In genomic region chr17:82288602-82288927, GRCh38 we compare ENCODE assay signal across 17 cellular contexts. TPM values are rescaled to one million over a fixed set of nuclear protein-coding genes. Genes with fewer than 3 reads are reported as not detected.
DNase-seq lines count a peak whose midpoint lies in the region; ATAC-seq, FAIRE-seq and TF ChIP-seq lines count a peak whose summit lies in the region.
"Had no signal": no experiment of that assay in that cellular context is flagged by ENCODE, and none has a peak within 500 bp of the region (broad histone marks: within the 10 kb centered on the region; RNA-seq: fewer than 3 reads in every experiment).

No MANE protein-coding gene starts in this region.

- no peak for TF ChIP-seq POLR2A in K562 (conservative IDR thresholded peaks at IDR 0.05)
- TF ChIP-seq POLR2A in transverse colon (IDR thresholded peaks at IDR 0.05), result no peak

- H3K36me3 Mint-ChIP-seq in activated CD8-positive, alpha-beta T cell treated with anti-CD3 and anti-CD28 coated beads for 36 hours (ENCODE audit: low read depth), result peaks cover 2% of the 10 kb centered on the region
- H3K36me3 Mint-ChIP-seq: memory B cell had no signal

- CTCF ChIA-PET in K562 (lab: Yijun Ruan, JAX; ENCODE audit: low intra/inter-chr PET ratio), result no interaction called here
- CTCF ChIA-PET in activated CD8-positive, alpha-beta T cell treated with anti-CD3 and anti-CD28 coated beads for 36 hours (lab: Charles Lee), result no interaction called here

- TF ChIP-seq EP300 in K562 (IDR thresholded peaks at IDR 0.05; ENCODE audit: low read length) (no peak), transverse colon (IDR thresholded peaks at IDR 0.05; ENCODE audit: low read depth) (no peak)

- H3K27ac Mint-ChIP-seq in activated CD8-positive, alpha-beta T cell treated with anti-CD3 and anti-CD28 coated beads for 36 hours, result no peak overlapping the region
- H3K27ac Mint-ChIP-seq: activated T-cell treated with anti-CD3 and anti-CD28 coated beads, Interleukin-2, amount 50 U/mL, for 72 hours; memory B cell had no signal

- TF ChIP-seq RAD21 in K562 (CRISPR knock-in tag; conservative IDR thresholded peaks at IDR 0.05 in 1 of 2, IDR thresholded peaks at IDR 0.05 in 1 of 2), result no peak

- in situ Hi-C loops in K562 (cut with MboI), result no loop called here
- in situ Hi-C loops in transverse colon (cut with MboI; ENCODE audit: low pct_ligation_motif_present in 1 of 4, low pct_unique_long_range_greater_than_20kb in 1 of 4, low sequenced_read_pairs in 3 of 4), result no loop called here

- H3K9me3 Mint-ChIP-seq in activated CD8-positive, alpha-beta T cell treated with anti-CD3 and anti-CD28 coated beads for 36 hours, result no peaks in the 10 kb centered on the region
- H3K9me3 Mint-ChIP-seq: activated CD4-positive, alpha-beta T cell treated with anti-CD3 and anti-CD28 coated beads, Interleukin-2, amount 10 ng/mL, durations not matched to agents 24 days and 14 days; activated T-cell treated with anti-CD3 and anti-CD28 coated beads, Interleukin-2, amount 50 U/mL, for 72 hours; memory B cell had no signal

- H3K79me2 ChIP-seq in K562 (ENCODE audit: control insufficient read depth, insufficient read depth, low read length), result peaks cover 14% of the 10 kb centered on the region

- H3K36me3 ChIP-seq in KOPT-K1 (ENCODE audit: insufficient read depth, low read length) (no peaks in the 10 kb centered on the region), K562 (ENCODE audit: control insufficient read depth, insufficient read depth, low read length) (no peaks in the 10 kb centered on the region), muscle layer of colon (ENCODE audit: insufficient read depth, low read length) (no peaks in the 10 kb centered on the region), transverse colon (no peaks in the 10 kb centered on the region)

- no peak overlapping the region for H3K4me3 ChIP-seq in K562
- H3K4me3 ChIP-seq in muscle layer of colon (ENCODE audit: low read depth in 1 of 2, low read length in 2 of 2), result no peak overlapping the region
- H3K4me3 ChIP-seq in transverse colon, result no peak overlapping the region
- H3K4me3 ChIP-seq: coronary artery had no signal

- H3K27ac ChIP-seq in KOPT-K1 (ENCODE audit: low read depth, low read length, poor library complexity, severe bottlenecking) (peak overlapping the region; percentile 43), K562 (ENCODE audit: extremely low read depth, low read depth, low read length) (peak overlapping the region; percentile 61), muscle layer of colon (ENCODE audit: low read depth, low read length) (peak overlapping the region; percentile 6), transverse colon (peak overlapping the region; percentile 71 to 88 (median 82))
- H3K27ac ChIP-seq: coronary artery had no signal

- no peaks in the 10 kb centered on the region for H3K9me1 ChIP-seq in K562 (ENCODE audit: control insufficient read depth, insufficient read depth, low read length)

- H3K9ac ChIP-seq in K562 (ENCODE audit: insufficient read depth in 1 of 2, low read depth in 2 of 2, low read length in 2 of 2) (peak overlapping the region; percentile 27 to 84; a peak in 3 of 4 replicates), muscle layer of colon (ENCODE audit: low read length) (no peak overlapping the region)

- H3K27me3 ChIP-seq in K562 (ENCODE audit: control insufficient read depth in 2 of 2, insufficient read depth in 2 of 2, low read length in 2 of 2) (no peaks in the 10 kb centered on the region), muscle layer of colon (ENCODE audit: control insufficient read depth in 1 of 2, insufficient read depth in 2 of 2, low read length in 2 of 2) (no peaks in the 10 kb centered on the region), transverse colon (no peaks in the 10 kb centered on the region)

- peaks cover 50 to 70% of the 10 kb centered on the region in 2 experiments for H3K4me1 ChIP-seq in K562 (replicated peaks in 1 of 2; ENCODE audit: control insufficient read depth in 2 of 2, insufficient read depth in 2 of 2, low read length in 2 of 2)
- H3K4me1 ChIP-seq in muscle layer of colon (ENCODE audit: insufficient read depth, low read length), result peaks cover 25% of the 10 kb centered on the region
- peaks cover 0 to 33% (median 23%) of the 10 kb centered on the region in 4 donors for H3K4me1 ChIP-seq in transverse colon

- H2AFZ ChIP-seq in K562 (ENCODE audit: low read depth, low read length), result peak overlapping the region; percentile 67; the same call in 1 of the 2 replicates

- no peak for FAIRE-seq in K562 (lab: Jason Lieb, UNC)

- POLR2A ChIA-PET in K562 (lab: Yijun Ruan, JAX), result no interaction called here
- POLR2A ChIA-PET in activated CD8-positive, alpha-beta T cell treated with anti-CD3 and anti-CD28 coated beads for 36 hours (lab: Charles Lee), result no interaction called here

- no peaks in the 10 kb centered on the region for H3K27me3 Mint-ChIP-seq in activated CD8-positive, alpha-beta T cell treated with anti-CD3 and anti-CD28 coated beads for 36 hours
- H3K27me3 Mint-ChIP-seq: activated CD4-positive, alpha-beta T cell treated with anti-CD3 and anti-CD28 coated beads, Interleukin-2, amount 10 ng/mL, durations not matched to agents 24 days and 14 days; memory B cell had no signal

- intact Hi-C loops in K562 (cut with micrococcal nuclease) (no loop called here), transverse colon (cut with DNase I; ENCODE audit: low total_unique reads) (no loop called here)
- intact Hi-C loops in activated CD8-positive, alpha-beta T cell treated with anti-CD3 and anti-CD28 coated beads for 36 hours (cut with micrococcal nuclease), result no loop called here

- H3K4me3 Mint-ChIP-seq in activated CD8-positive, alpha-beta T cell treated with anti-CD3 and anti-CD28 coated beads for 36 hours, result no peak overlapping the region
- H3K4me3 Mint-ChIP-seq: activated CD4-positive, alpha-beta T cell treated with anti-CD3 and anti-CD28 coated beads, Interleukin-2, amount 10 ng/mL, durations not matched to agents 24 days and 14 days; memory B cell had no signal

- ATAC-seq in K562 (no peak), HG03442 (IDR thresholded peaks at IDR 0.05; ENCODE audit: unreplicated experiment) (no peak)
- ATAC-seq in activated CD8-positive, alpha-beta T cell treated with anti-CD3 and anti-CD28 coated beads for 36 hours, result no peak
- ATAC-seq: activated T-cell treated with anti-CD3 and anti-CD28 coated beads, Interleukin-2, amount 50 U/mL, for 72 hours had no signal

- no peaks in the 10 kb centered on the region for H4K20me1 ChIP-seq in K562 (replicated peaks; ENCODE audit: control insufficient read depth, insufficient read depth, low read length)

- peak overlapping the region; percentile 64; the same call in 1 of the 2 replicates for H3K4me2 ChIP-seq in K562 (ENCODE audit: insufficient read depth, low read length)

- 76% methylated on average over 7 of the region's 7 CpGs for WGBS in K562 (ENCODE audit: insufficient coverage, low coverage, missing lambda C conversion rate)
- 76% methylated on average over 7 of the region's 7 CpGs; no CpG with 5 or more reads in 1 of the 2 donors for WGBS in transverse colon (ENCODE audit: low coverage in 1 of 2), 2 donors

- DNase-seq in K562 (ENCODE audit: extremely low read depth in 1 of 4, low spot score in 3 of 4) (no peak), transverse colon (no peak), A172 (ENCODE audit: low spot score) (no peak)
- DNase-seq in activated CD8-positive, alpha-beta T cell treated with anti-CD3 and anti-CD28 coated beads for 36 hours, result no peak
- DNase-seq: activated CD4-positive, alpha-beta T cell treated with anti-CD3 and anti-CD28 coated beads, Interleukin-2, amount 10 ng/mL, durations not matched to agents 24 days and 14 days; activated T-cell treated with anti-CD3 and anti-CD28 coated beads, Interleukin-2, amount 50 U/mL, for 72 hours; COR-L47; KG1; NCI-H510A; nucleus accumbens; stimulated activated CD8-positive, alpha-beta memory T cell treated with anti-CD3 and anti-CD28 coated beads, Interleukin-4, amount 100 ng/mL, for 48 hours; T-helper 2 cell had no signal

- H3K9me3 ChIP-seq in KOPT-K1 (ENCODE audit: insufficient read depth, low read length, poor library complexity, severe bottlenecking) (peaks cover 11% of the 10 kb centered on the region), K562 (replicated peaks; ENCODE audit: control insufficient read depth, insufficient read depth, low read depth, low read length) (no peaks in the 10 kb centered on the region), muscle layer of colon (ENCODE audit: low read length) (no peaks in the 10 kb centered on the region), transverse colon (no peaks in the 10 kb centered on the region)

- TF ChIP-seq CTCF in K562 (IDR thresholded peaks at IDR 0.05 in 2 of 3, conservative IDR thresholded peaks at IDR 0.05 in 1 of 3; ENCODE audit: insufficient read depth in 2 of 3, low read depth in 1 of 3, low read length in 3 of 3) (no peak), transverse colon (IDR thresholded peaks at IDR 0.05) (no peak)
- no peak for TF ChIP-seq CTCF in activated CD8-positive, alpha-beta T cell treated with anti-CD3 and anti-CD28 coated beads for 36 hours (IDR thresholded peaks at IDR 0.05)

- BruUV-seq in K562 (replicated peaks; lab: Mats Ljungman, UMichigan), result no TSS peak

- peaks cover 12% of the 10 kb centered on the region for H3K4me1 Mint-ChIP-seq in activated CD8-positive, alpha-beta T cell treated with anti-CD3 and anti-CD28 coated beads for 36 hours (ENCODE audit: low read depth)

RNA-seq across cellular contexts. Expression of gene CSNK1D, which starts 15.1 kb away (rescaled TPM):
- 268 and 441 TPM in 2 replicates for total RNA-seq in K562 (2011; cell fraction: chromatin; rRNA removed; ENCODE audit: low replicate concordance)
- 196 and 213 TPM in 2 replicates for total RNA-seq in K562 (2011; cell fraction: nucleolus; rRNA removed)
- total RNA-seq in K562 (2011; cell fraction: nucleoplasm; rRNA removed), result 179 and 187 TPM in 2 replicates
- total RNA-seq in K562 (2014; rRNA removed), result 26.1 and 39.0 TPM in 2 replicates
- total RNA-seq in K562 (2014; rRNA removed; fragmentation: Illumina TruSeq; extraction: Trizol), result 35.9 and 41.3 TPM in 2 replicates
- 35.7 and 36.6 TPM in 2 replicates for total RNA-seq in K562 (2015; rRNA removed; fragmentation: Illumina TruSeq; extraction: Trizol)
- 95.3 and 114 TPM in 2 replicates for total RNA-seq in K562 (2021)
- polyA plus RNA-seq in K562 (2011; rRNA removed), result 82.8 and 96.8 TPM in 2 replicates
- polyA plus RNA-seq in K562 (2011; cell fraction: cytosol; rRNA removed), result 51.5 and 60.4 TPM in 2 replicates
- polyA plus RNA-seq in K562 (2011; cell fraction: nucleus; rRNA removed), result 306 and 488 TPM in 2 replicates
- 102 and 106 TPM in 2 replicates for polyA plus RNA-seq in K562 (2012)
- polyA plus RNA-seq in K562 (2014; fragmentation: Illumina TruSeq; extraction: Trizol), result 123 and 133 TPM in 2 replicates
- 1 to 10 TPM; 6.5 to 7.4 TPM for polyA plus RNA-seq in K562 (2014; fragmentation: Nextera tagmentation; extraction: Ambion mirVana)
- polyA plus RNA-seq in K562 (2014; rRNA removed), result 81.0 and 90.3 TPM in 2 replicates
- 56.2 and 74.7 TPM in 2 replicates for polyA minus RNA-seq in K562 (2011; rRNA and poly(A)+ RNA removed)
- 45.7 and 51.3 TPM in 2 replicates for polyA minus RNA-seq in K562 (2011; cell fraction: cytosol; rRNA and poly(A)+ RNA removed)
- polyA minus RNA-seq in K562 (2011; cell fraction: nucleus; rRNA and poly(A)+ RNA removed), result 71.1 and 74.9 TPM in 2 replicates
- 100 to 1,000 TPM in 2 of 4 donors, 10 to 100 TPM in 2; 86.0 to 230 (median 148) TPM for total RNA-seq in transverse colon
- 10 to 100 TPM; 90.6 to 97.0 TPM for total RNA-seq in activated CD8-positive, alpha-beta T cell treated with anti-CD3 and anti-CD28 coated beads for 36 hours
- 19.9 and 20.9 TPM in 2 replicates for total RNA-seq in A172 (2014; rRNA removed; shearing (Covaris generic))

RNA-seq across cellular contexts. Expression of gene CD7, which starts 28.8 kb away (rescaled TPM):
- total RNA-seq in K562 (2011; cell fraction: chromatin; rRNA removed; ENCODE audit: low replicate concordance), result 0.44 TPM in 1 of 2 replicates, not detected in the other
- 0.66 and 0.83 TPM in 2 replicates for total RNA-seq in K562 (2011; cell fraction: nucleolus; rRNA removed)
- 0.69 TPM in 1 of 2 replicates, not detected in the other for total RNA-seq in K562 (2011; cell fraction: nucleoplasm; rRNA removed)
- total RNA-seq in K562 (2014; rRNA removed) (not detected in 2 replicates), K562 (2014; rRNA removed; fragmentation: Illumina TruSeq; extraction: Trizol) (not detected in 2 replicates), K562 (2015; rRNA removed; fragmentation: Illumina TruSeq; extraction: Trizol) (not detected in 2 replicates), K562 (2021) (0.18 and 0.35 TPM in 2 replicates), transverse colon (1 to 10 TPM; 6.1 to 9.7 (median 7.4) TPM)
- polyA plus RNA-seq in K562 (2011; rRNA removed) (0.21 and 0.85 TPM in 2 replicates), K562 (2014; fragmentation: Illumina TruSeq; extraction: Trizol) (not detected in 2 replicates), K562 (2014; fragmentation: Nextera tagmentation; extraction: Ambion mirVana) (not detected), K562 (2014; rRNA removed) (not detected in 2 replicates)
- 0.34 and 1.3 TPM in 2 replicates for polyA plus RNA-seq in K562 (2011; cell fraction: cytosol; rRNA removed)
- polyA plus RNA-seq in K562 (2011; cell fraction: nucleus; rRNA removed), result 0.88 and 1.2 TPM in 2 replicates
- polyA plus RNA-seq in K562 (2012), result 0.16 and 0.19 TPM in 2 replicates
- polyA minus RNA-seq in K562 (2011; rRNA and poly(A)+ RNA removed), result not detected in 2 replicates
- 1.0 TPM in 1 of 2 replicates, not detected in the other for polyA minus RNA-seq in K562 (2011; cell fraction: cytosol; rRNA and poly(A)+ RNA removed)
- polyA minus RNA-seq in K562 (2011; cell fraction: nucleus; rRNA and poly(A)+ RNA removed), result 0.27 TPM in 1 of 2 replicates, not detected in the other
- total RNA-seq in activated CD8-positive, alpha-beta T cell treated with anti-CD3 and anti-CD28 coated beads for 36 hours, result 100 to 1,000 TPM; 289 to 292 TPM
- not detected in 2 replicates for total RNA-seq in A172 (2014; rRNA removed; shearing (Covaris generic))

RNA-seq across cellular contexts. Expression of gene SECTM1, which starts 45.0 kb away (rescaled TPM):
- total RNA-seq in K562 (2011; cell fraction: chromatin; rRNA removed; ENCODE audit: low replicate concordance), result 0.86 TPM in 1 of 2 replicates, not detected in the other
- 0.53 and 0.83 TPM in 2 replicates for total RNA-seq in K562 (2011; cell fraction: nucleolus; rRNA removed)
- 0.99 TPM in 1 of 2 replicates, not detected in the other for total RNA-seq in K562 (2011; cell fraction: nucleoplasm; rRNA removed)
- total RNA-seq in K562 (2014; rRNA removed) (0.18 TPM in 1 of 2 replicates, not detected in the other), K562 (2014; rRNA removed; fragmentation: Illumina TruSeq; extraction: Trizol) (not detected in 2 replicates), K562 (2015; rRNA removed; fragmentation: Illumina TruSeq; extraction: Trizol) (not detected in 2 replicates), K562 (2021) (0.11 TPM in 1 of 2 replicates, not detected in the other), transverse colon (100 to 1,000 TPM in 2 of 4 donors, 10 to 100 TPM in 1, 1 to 10 TPM in 1; 5.8 to 127 (median 107) TPM)
- polyA plus RNA-seq in K562 (2011; rRNA removed) (0.19 and 0.46 TPM in 2 replicates), K562 (2014; fragmentation: Illumina TruSeq; extraction: Trizol) (0.15 TPM in 1 of 2 replicates, not detected in the other), K562 (2014; fragmentation: Nextera tagmentation; extraction: Ambion mirVana) (not detected), K562 (2014; rRNA removed) (not detected in 2 replicates)
- polyA plus RNA-seq in K562 (2011; cell fraction: cytosol; rRNA removed), result 0.35 and 1.1 TPM in 2 replicates
- polyA plus RNA-seq in K562 (2011; cell fraction: nucleus; rRNA removed), result 0.31 and 0.47 TPM in 2 replicates
- polyA plus RNA-seq in K562 (2012), result 0.36 and 0.57 TPM in 2 replicates
- 0.18 and 0.33 TPM in 2 replicates for polyA minus RNA-seq in K562 (2011; rRNA and poly(A)+ RNA removed)
- polyA minus RNA-seq in K562 (2011; cell fraction: cytosol; rRNA and poly(A)+ RNA removed), result not detected in 2 replicates
- polyA minus RNA-seq in K562 (2011; cell fraction: nucleus; rRNA and poly(A)+ RNA removed), result 0.94 TPM in 1 of 2 replicates, not detected in the other
- total RNA-seq in activated CD8-positive, alpha-beta T cell treated with anti-CD3 and anti-CD28 coated beads for 36 hours, result under 1 TPM; 0.45 to 0.50 TPM
- 1.2 and 1.6 TPM in 2 replicates for total RNA-seq in A172 (2014; rRNA removed; shearing (Covaris generic))

RNA-seq across cellular contexts. Expression of gene SLC16A3, which starts 59.7 kb away (rescaled TPM):
- total RNA-seq in K562 (2011; cell fraction: chromatin; rRNA removed; ENCODE audit: low replicate concordance), result 2.9 and 6.6 TPM in 2 replicates
- total RNA-seq in K562 (2011; cell fraction: nucleolus; rRNA removed), result 10.0 and 10.5 TPM in 2 replicates
- 4.4 and 5.7 TPM in 2 replicates for total RNA-seq in K562 (2011; cell fraction: nucleoplasm; rRNA removed)
- total RNA-seq in K562 (2014; rRNA removed) (1.8 and 2.5 TPM in 2 replicates), K562 (2014; rRNA removed; fragmentation: Illumina TruSeq; extraction: Trizol) (0.11 and 0.13 TPM in 2 replicates), K562 (2015; rRNA removed; fragmentation: Illumina TruSeq; extraction: Trizol) (1.0 and 1.2 TPM in 2 replicates), K562 (2021) (2.9 and 5.4 TPM in 2 replicates), transverse colon (100 to 1,000 TPM in 1 of 4 donors, 10 to 100 TPM in 3; 11.5 to 105 (median 48.9) TPM)
- polyA plus RNA-seq in K562 (2011; rRNA removed) (3.7 and 8.3 TPM in 2 replicates), K562 (2014; fragmentation: Illumina TruSeq; extraction: Trizol) (0.58 and 0.78 TPM in 2 replicates), K562 (2014; fragmentation: Nextera tagmentation; extraction: Ambion mirVana) (not detected), K562 (2014; rRNA removed) (0.81 and 1.9 TPM in 2 replicates)
- 9.7 and 12.8 TPM in 2 replicates for polyA plus RNA-seq in K562 (2011; cell fraction: cytosol; rRNA removed)
- polyA plus RNA-seq in K562 (2011; cell fraction: nucleus; rRNA removed), result 9.1 and 10.2 TPM in 2 replicates
- polyA plus RNA-seq in K562 (2012), result 4.9 and 9.3 TPM in 2 replicates
- polyA minus RNA-seq in K562 (2011; rRNA and poly(A)+ RNA removed), result 2.9 and 3.7 TPM in 2 replicates
- polyA minus RNA-seq in K562 (2011; cell fraction: cytosol; rRNA and poly(A)+ RNA removed), result 7.0 and 15.5 TPM in 2 replicates
- polyA minus RNA-seq in K562 (2011; cell fraction: nucleus; rRNA and poly(A)+ RNA removed), result 4.8 and 6.9 TPM in 2 replicates
- total RNA-seq in activated CD8-positive, alpha-beta T cell treated with anti-CD3 and anti-CD28 coated beads for 36 hours, result 100 to 1,000 TPM; 183 to 193 TPM
- 65.3 and 66.7 TPM in 2 replicates for total RNA-seq in A172 (2014; rRNA removed; shearing (Covaris generic))

Comparison
In these comparisons a context has a peak if more than half of its experiments do, and no peak if none do; other contexts are left out.
1. H3K27ac ChIP-seq: peak in every context shown above with its lines; median percentile 82 in transverse colon; 61 in K562; 43 in KOPT-K1; 6 in muscle layer of colon.
2. RNA of gene CD7, which starts 28.8 kb away (total RNA-seq): 289 to 292 TPM in activated CD8-positive, alpha-beta T cell treated with anti-CD3 and anti-CD28 coated beads for 36 hours; 6.1 to 9.7 TPM in transverse colon, 0.18 to 0.83 TPM in K562 and not detected in A172; every median in the first group is over 10 times any median in the second.